In the genomic region with DNA sequence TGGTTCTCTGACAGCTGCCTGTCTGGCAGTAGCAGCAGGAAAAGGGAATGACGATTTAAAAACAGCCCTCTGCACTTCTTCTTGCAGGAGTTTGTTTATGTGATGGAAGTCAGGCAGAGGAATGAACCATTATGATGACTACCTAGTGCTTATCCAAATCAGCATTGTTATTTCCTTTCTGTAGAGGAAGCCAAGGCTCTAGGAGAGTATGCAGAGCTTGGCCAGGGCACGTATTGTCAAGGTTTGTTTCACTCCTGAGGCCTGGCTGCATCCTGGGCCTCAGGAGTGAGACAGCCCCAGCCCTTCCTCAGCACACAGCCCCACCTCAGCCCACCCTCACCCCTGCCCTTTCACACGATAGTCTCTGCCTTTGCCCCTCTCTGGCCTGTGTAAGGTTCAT, we compare ENCODE assay signal across 20 cellular contexts.
DNase-seq lines count a peak whose midpoint lies in the region; ATAC-seq, FAIRE-seq and TF ChIP-seq lines count a peak whose summit lies in the region.
"Had no signal": no experiment of that assay in that cellular context is flagged by ENCODE, and none has a peak within 500 bp of the region (broad histone marks: within the 10 kb centered on the region; RNA-seq: fewer than 3 reads in every experiment).

No MANE protein-coding gene starts in this region.

- H3K27me3 Mint-ChIP-seq in nephron (ENCODE audit: low read depth) = no peaks in the 10 kb centered on the region

- peaks cover 58% of the 10 kb centered on the region for H3K36me3 ChIP-seq in ACC112 (ENCODE audit: insufficient read depth, low read length)
- H3K36me3 ChIP-seq in esophagus (ENCODE audit: control insufficient read depth in 2 of 2, insufficient read depth in 2 of 2, low read length in 1 of 2) = no peaks in the 10 kb centered on the region

- peak overlapping the region; percentile 82 for H3K27ac ChIP-seq in ACC112 (ENCODE audit: low read depth, low read length)
- peak overlapping the region; percentile 0 to 7 for H3K27ac ChIP-seq in esophagus (ENCODE audit: low read depth in 2 of 2, low read length in 1 of 2)
- H3K27ac ChIP-seq: hepatocyte had no signal

- H3K9me3 ChIP-seq in esophagus (ENCODE audit: control insufficient read depth in 2 of 2, insufficient read depth in 1 of 2, low read depth in 1 of 2, low read length in 1 of 2) = no peaks in the 10 kb centered on the region

- no peaks in the 10 kb centered on the region for H3K79me2 ChIP-seq in ACC112 (ENCODE audit: control insufficient read depth, insufficient read depth, low read length, unreplicated experiment)
- H3K79me2 ChIP-seq: hepatocyte had no signal

- peak overlapping the region; percentile 59 to 89 (median 85) for H3K27ac Mint-ChIP-seq in nephron
- H3K27ac Mint-ChIP-seq: natural killer cell treated with Interleukin-12 subunit alpha and Interleukin-12 subunit beta and Interleukin-15 and Interleukin-18, amount 100 ng/mL, for 72 hours; T-helper 1 cell treated with Interleukin-12 subunit alpha and Interleukin-12 subunit beta and Interleukin-4 antibody, amounts not matched to agents 30 μg/mL and 1 μg/mL, for 36 hours had no signal

- no peak for ATAC-seq in HG03095 (IDR thresholded peaks at IDR 0.05; ENCODE audit: unreplicated experiment)
- ATAC-seq: left colon had no signal

- peaks cover 8% of the 10 kb centered on the region for H3K4me1 Mint-ChIP-seq in nephron

- H3K27me3 ChIP-seq in ACC112 (ENCODE audit: insufficient read depth, low read length) (no peaks in the 10 kb centered on the region), esophagus (ENCODE audit: control insufficient read depth in 1 of 2, insufficient read depth in 2 of 2, low read length in 2 of 2) (no peaks in the 10 kb centered on the region)

- H3K4me3 Mint-ChIP-seq in nephron = no peak overlapping the region
- H3K4me3 Mint-ChIP-seq: natural killer cell treated with Interleukin-12 subunit alpha and Interleukin-12 subunit beta and Interleukin-15 and Interleukin-18, amount 100 ng/mL, for 72 hours; T-helper 1 cell treated with Interleukin-12 subunit alpha and Interleukin-12 subunit beta and Interleukin-4 antibody, amounts not matched to agents 30 μg/mL and 1 μg/mL, for 36 hours had no signal

- H3K4me3 ChIP-seq in ACC112 (ENCODE audit: low read depth, low read length) = no peak overlapping the region
- no peak overlapping the region for H3K4me3 ChIP-seq in esophagus (ENCODE audit: low read depth in 1 of 2, low read length in 2 of 2)
- H3K4me3 ChIP-seq: hepatocyte had no signal

- no peak for FAIRE-seq in HTR-8/SVneo (lab: Jason Lieb, UNC)
- FAIRE-seq: H54 had no signal

- H3K4me1 ChIP-seq in ACC112 (ENCODE audit: control insufficient read depth, insufficient read depth, low read length, unreplicated experiment) = peaks cover 31% of the 10 kb centered on the region
- H3K4me1 ChIP-seq in esophagus (ENCODE audit: control insufficient read depth in 2 of 2, insufficient read depth in 2 of 2, low read length in 1 of 2) = no peaks in the 10 kb centered on the region

- DNase-seq in HCEC 1CT (peak; percentile 34), HTR-8/SVneo (ENCODE audit: insufficient read length, low spot score) (no peak), glomerular visceral epithelial cell (ENCODE audit: extremely low spot score) (no peak), NCI-H2227 treated with DMSO at 0.1 percent for 48 hours (lab: John Stamatoyannopoulos, UW) (no peak)
- DNase-seq: activated naive CD4-positive, alpha-beta T cell treated with anti-CD3 and anti-CD28 coated beads, Interleukin-2, amount 50 U/mL, for 16 hours; Calu3; caudate nucleus; left colon; NCI-H1417; NCI-H524 treated with DMSO at 0.1 percent for 48 hours; RPMI8226; stimulated activated naive CD4-positive, alpha-beta T cell had no signal

- TF ChIP-seq CTCF in nephron (IDR thresholded peaks at IDR 0.05; ENCODE audit: unreplicated experiment in 3 of 3) = no peak

- H3K36me3 Mint-ChIP-seq in nephron (ENCODE audit: low read depth) = peaks cover 36% of the 10 kb centered on the region
- H3K36me3 Mint-ChIP-seq: natural killer cell treated with Interleukin-12 subunit alpha and Interleukin-12 subunit beta and Interleukin-15 and Interleukin-18, amount 100 ng/mL, for 72 hours had no signal

- 53 to 56% methylated on average over 3 of the region's 3 CpGs for WGBS in esophagus, 2 donors

- H3K9me3 Mint-ChIP-seq in nephron = no peaks in the 10 kb centered on the region
- H3K9me3 Mint-ChIP-seq: natural killer cell treated with Interleukin-12 subunit alpha and Interleukin-12 subunit beta and Interleukin-15 and Interleukin-18, amount 100 ng/mL, for 72 hours; T-helper 1 cell treated with Interleukin-12 subunit alpha and Interleukin-12 subunit beta and Interleukin-4 antibody, amounts not matched to agents 30 μg/mL and 1 μg/mL, for 36 hours had no signal

- H2AFZ ChIP-seq in ACC112 (ENCODE audit: low read length, unreplicated experiment) = no peak overlapping the region
- H2AFZ ChIP-seq: hepatocyte had no signal
